ENCODE assay signal across 25 cellular contexts in genomic region chr2:100253786-100254185, GRCh38.
"Had no signal": no experiment of that assay in that cellular context is flagged by ENCODE, and none has a peak within 500 bp of the region (broad histone marks: within the 10 kb centered on the region; RNA-seq: fewer than 3 reads in every experiment).

No MANE protein-coding gene starts in this region.

- ATAC-seq: lower lobe of right lung; naive thymus-derived CD8-positive, alpha-beta T cell; pancreas; psoas muscle; upper lobe of right lung had no signal

- DNase-seq: hippocampal formation; left cardiac atrium; lower lobe of right lung; mammary epithelial cell; mesenchymal stem cell; naive thymus-derived CD8-positive, alpha-beta T cell; pancreas; posterior cingulate gyrus; psoas muscle; stimulated activated CD4-positive, alpha-beta T cell treated with anti-CD3 and anti-CD28 coated beads, Interleukin-12 subunit alpha, Interleukin-12 subunit beta, amount 100 ng/mL, for 4 hours; stimulated activated CD4-positive, alpha-beta T cell treated with anti-CD3 and anti-CD28 coated beads, Interleukin-15, amount 100 ng/mL, for 24 hours; stimulated activated CD4-positive, alpha-beta T cell treated with anti-CD3 and anti-CD28 coated beads, Interleukin-2, amount 100 ng/mL, for 24 hours; stimulated activated CD4-positive, alpha-beta T cell treated with anti-CD3 and anti-CD28 coated beads, Interleukin-4, amount 100 ng/mL, for 1 hour; stimulated activated naive CD4-positive, alpha-beta T cell; trophoblast cell; upper lobe of right lung had no signal

- H3K4me1 ChIP-seq: lower lobe of right lung, pancreas, right atrium auricular region, right lobe of liver, suprapubic skin, upper lobe of right lung had no signal

- H3K27ac Mint-ChIP-seq: naive thymus-derived CD8-positive, alpha-beta T cell; nephron; stimulated activated naive CD8-positive, alpha-beta T cell treated with anti-CD3 and anti-CD28 coated beads, Interleukin-15, Interleukin-2, amounts not matched to agents 100 ng/mL and 50 ng/mL, for 24 hours had no signal

- H3K27me3 Mint-ChIP-seq: stimulated activated naive CD8-positive, alpha-beta T cell treated with anti-CD3 and anti-CD28 coated beads, Interleukin-15, Interleukin-2, amounts not matched to agents 100 ng/mL and 50 ng/mL, for 24 hours had no signal

- H3K27me3 ChIP-seq: pancreas, right atrium auricular region, right lobe of liver, suprapubic skin, tibial artery, upper lobe of right lung had no signal

- H3K4me1 Mint-ChIP-seq: nephron, neural crest cell had no signal

- H3K9me3 ChIP-seq: lower lobe of right lung, pancreas, psoas muscle, right atrium auricular region, right lobe of liver, suprapubic skin, thoracic aorta, tibial artery, upper lobe of right lung had no signal

- H3K4me3 ChIP-seq: lower lobe of right lung, pancreas, psoas muscle, right atrium auricular region, smooth muscle cell, suprapubic skin, thoracic aorta, tibial artery, upper lobe of right lung had no signal

- H3K9me3 Mint-ChIP-seq: naive thymus-derived CD8-positive, alpha-beta T cell; nephron; neural crest cell; stimulated activated naive CD8-positive, alpha-beta T cell treated with anti-CD3 and anti-CD28 coated beads, Interleukin-15, Interleukin-2, amounts not matched to agents 100 ng/mL and 50 ng/mL, for 24 hours had no signal

- H3K27ac ChIP-seq: lower lobe of right lung, pancreas, psoas muscle, right atrium auricular region, right lobe of liver, suprapubic skin, thoracic aorta, tibial artery, upper lobe of right lung had no signal

- H3K4me2 ChIP-seq: smooth muscle cell had no signal

- H3K36me3 ChIP-seq: lower lobe of right lung, pancreas, right atrium auricular region, right lobe of liver, suprapubic skin, thoracic aorta, tibial artery, upper lobe of right lung had no signal

- H3K4me3 Mint-ChIP-seq: naive thymus-derived CD8-positive, alpha-beta T cell; nephron; neural crest cell; stimulated activated naive CD8-positive, alpha-beta T cell treated with anti-CD3 and anti-CD28 coated beads, Interleukin-15, Interleukin-2, amounts not matched to agents 100 ng/mL and 50 ng/mL, for 24 hours had no signal

- H3K36me3 Mint-ChIP-seq: naive thymus-derived CD8-positive, alpha-beta T cell had no signal
